In the genomic region with DNA sequence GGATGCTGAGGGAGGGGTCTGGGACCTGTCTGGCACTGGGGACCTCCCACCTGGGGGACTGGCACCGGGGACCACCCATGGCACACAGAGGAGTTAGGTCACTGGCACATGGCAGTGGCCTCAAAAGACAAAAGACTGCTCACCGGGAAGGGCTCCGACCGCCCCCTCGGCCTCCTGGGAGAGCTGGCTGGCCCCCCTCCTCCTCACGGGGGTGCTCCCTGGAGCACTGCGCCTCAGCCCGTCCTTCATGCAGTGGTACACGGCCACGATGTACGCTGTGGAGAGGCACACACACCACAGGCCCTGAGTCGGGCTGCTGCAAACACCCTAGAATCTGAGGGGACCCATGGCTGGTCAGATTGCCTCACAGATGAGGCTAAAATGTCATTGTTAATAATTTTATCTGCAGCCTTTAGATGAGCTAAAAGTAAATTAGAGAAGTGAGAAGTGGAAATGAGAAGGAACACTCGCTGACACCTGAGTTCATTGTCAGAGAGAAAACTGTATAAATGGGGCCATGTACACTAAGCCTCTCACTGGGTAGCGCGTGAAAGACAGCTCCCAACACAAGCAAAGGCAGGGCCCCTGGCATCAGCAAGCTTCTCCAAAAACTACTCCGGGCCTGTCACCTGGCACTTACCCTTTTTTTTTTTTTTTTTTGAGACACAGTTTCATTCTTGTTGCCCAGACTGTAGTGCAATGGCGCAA, we compare ENCODE assay signal across 18 cellular contexts. TPM values are rescaled to one million over a fixed set of nuclear protein-coding genes. Genes with fewer than 3 reads are reported as not detected.
DNase-seq lines count a peak whose midpoint lies in the region; ATAC-seq and TF ChIP-seq lines count a peak whose summit lies in the region.
"Had no signal": no experiment of that assay in that cellular context is flagged by ENCODE, and none has a peak within 500 bp of the region (broad histone marks: within the 10 kb centered on the region; RNA-seq: fewer than 3 reads in every experiment).

No MANE protein-coding gene starts in this region.

- intact Hi-C loops in OCI-LY7 (cut with micrococcal nuclease; ENCODE audit: unreplicated experiment) (loop anchor here (1.0 to 2.0 kb wide), 4 partner anchors 18 to 187 kb away; no protein-coding TSS in a partner anchor), spleen (cut with DNase I; ENCODE audit: low total_unique reads) (no loop called here)

- POLR2A ChIA-PET in OCI-LY7 (lab: Charles Lee), result interaction anchor here (0.6 to 2.9 kb wide), 10 partner anchors 11 to 406 kb away, joined by 3 to 20 read pairs (median 3); no protein-coding TSS in a partner anchor

- H3K79me2 ChIP-seq in OCI-LY7 (ENCODE audit: insufficient read depth, low read depth, low read length), result no peaks in the 10 kb centered on the region

- ATAC-seq in GM19395 (IDR thresholded peaks at IDR 0.05; ENCODE audit: unreplicated experiment) (peak; percentile 81), HG02981 (IDR thresholded peaks at IDR 0.05; ENCODE audit: unreplicated experiment) (no peak), GM21526 (IDR thresholded peaks at IDR 0.05; ENCODE audit: low FRiP score, unreplicated experiment) (no peak)
- ATAC-seq: A549, Panc1 had no signal

- TF ChIP-seq POLR2A in spleen (IDR thresholded peaks at IDR 0.05), result no peak

- H3K27me3 ChIP-seq in spleen (replicated peaks in 1 of 7), result no peaks in the 10 kb centered on the region

- peaks cover 91% of the 10 kb centered on the region for H3K36me3 ChIP-seq in OCI-LY7 (ENCODE audit: insufficient read depth, low read length)
- peaks cover 2 to 100% (median 88%) of the 10 kb centered on the region in 6 donors for H3K36me3 ChIP-seq in spleen

- CTCF ChIA-PET in OCI-LY7 (lab: Charles Lee; ENCODE audit: unreplicated experiment), result interaction anchor here (0.6 to 1.4 kb wide), 3 partner anchors 12 to 23 kb away, joined by 3 read pairs; no protein-coding TSS in a partner anchor

- H3K9me3 ChIP-seq in OCI-LY7 (ENCODE audit: low read length) (no peaks in the 10 kb centered on the region), spleen (no peaks in the 10 kb centered on the region)
- H3K9me3 ChIP-seq: A549, HAP-1 had no signal

- peak overlapping the region; percentile 63 for H3K4me2 ChIP-seq in OCI-LY7 (ENCODE audit: low read length)
- H3K4me2 ChIP-seq: A549, KMS-11 had no signal

- DNase-seq in OCI-LY7 (ENCODE audit: low spot score) (peak; percentile 89), iPS-NIHi7 (ENCODE audit: extremely low spot score) (peak; percentile 6), spleen (peak; percentile 5), cerebellar nuclear complex (lab: John Stamatoyannopoulos, UW) (no peak)
- DNase-seq: DND-41, NCI-H1092, NCI-H146, NCI-H2081 treated with DMSO at 0.1 percent for 48 hours, NCI-H524 had no signal

- no TSS peak for BruUV-seq in OCI-LY7 (replicated peaks; lab: Mats Ljungman, UMichigan)

- peak overlapping the region; percentile 100 for H3K27ac ChIP-seq in OCI-LY7 (ENCODE audit: low read depth, low read length, poor library complexity, severe bottlenecking)
- peak overlapping the region in 1 of 8 donors; percentile 34 for H3K27ac ChIP-seq in spleen
- H3K27ac ChIP-seq: A549, C4-2B, KMS-11 had no signal

- WGBS in spleen, 5 donors, result 75 to 88% (median 83%) methylated on average over 17 of the region's 17 CpGs

- peak overlapping the region; percentile 20 for H3K4me3 ChIP-seq in OCI-LY7 (ENCODE audit: low read depth, low read length, poor library complexity, severe bottlenecking)
- no peak overlapping the region for H3K4me3 ChIP-seq in spleen
- H3K4me3 ChIP-seq: A549, HAP-1 had no signal

- H3K9me2 ChIP-seq in OCI-LY7 (ENCODE audit: insufficient read depth, low read length), result no peaks in the 10 kb centered on the region

- H3K4me1 ChIP-seq in OCI-LY7 (ENCODE audit: insufficient read depth, low read length, poor library complexity, severe bottlenecking) (peaks cover 62% of the 10 kb centered on the region), spleen (no peaks in the 10 kb centered on the region)
- H3K4me1 ChIP-seq: A549, HAP-1 had no signal

- H4K20me1 ChIP-seq in OCI-LY7 (ENCODE audit: insufficient read depth, low read length), result no peaks in the 10 kb centered on the region

- no peak overlapping the region for H2AFZ ChIP-seq in OCI-LY7 (ENCODE audit: low read length)

- no peak for TF ChIP-seq CTCF in OCI-LY7 (conservative IDR thresholded peaks at IDR 0.05; ENCODE audit: low read length)
- no peak for TF ChIP-seq CTCF in spleen (IDR thresholded peaks at IDR 0.05 in 8 of 11, conservative IDR thresholded peaks at IDR 0.05 in 3 of 11)

RNA-seq across cellular contexts. Expression of gene P2RX2, which starts 14.1 kb away (rescaled TPM):
- total RNA-seq in OCI-LY7 (2014; rRNA removed; shearing (Covaris generic)), result not detected in 2 replicates
- total RNA-seq in OCI-LY7 (2022) (not detected in 2 replicates), spleen (1 to 10 TPM in 5 of 7 donors, under 1 TPM in 2; 0.77 to 3.0 (median 1.7) TPM)
- 1 to 10 TPM; 2.8 to 4.5 (median 2.9) TPM for polyA plus RNA-seq in spleen
- total RNA-seq: M059J had no signal
- polyA plus RNA-seq: A549 had no signal

RNA-seq across cellular contexts. Expression of gene LRCOL1, which starts 22.3 kb away (rescaled TPM):
- total RNA-seq in OCI-LY7 (2014; rRNA removed; shearing (Covaris generic)), result not detected in 2 replicates
- total RNA-seq in OCI-LY7 (2022), result not detected in 2 replicates
- 1 to 10 TPM in 1 of 7 donors, under 1 TPM in 4, not detected in 2; 0.54 to 4.1 (median 0.83) TPM for total RNA-seq in spleen
- polyA plus RNA-seq in spleen, result 1 to 10 TPM; 2.0 to 4.0 (median 3.8) TPM
- total RNA-seq: M059J had no signal
- polyA plus RNA-seq: A549 had no signal

RNA-seq across cellular contexts. Expression of gene POLE, which starts 54.5 kb away (rescaled TPM):
- total RNA-seq in OCI-LY7 (2014; rRNA removed; shearing (Covaris generic)), result 157 and 159 TPM in 2 replicates
- total RNA-seq in OCI-LY7 (2022) (230 and 255 TPM in 2 replicates), spleen (100 to 1,000 TPM in 3 of 7 donors, 10 to 100 TPM in 4; 70.1 to 122 (median 99.6) TPM)
- 10 to 100 TPM; 18.1 to 37.6 (median 30.4) TPM for polyA plus RNA-seq in spleen

RNA-seq across cellular contexts. Expression of gene PXMP2, which starts 54.7 kb away (rescaled TPM):
- total RNA-seq in OCI-LY7 (2014; rRNA removed; shearing (Covaris generic)), result 97.3 and 103 TPM in 2 replicates
- total RNA-seq in OCI-LY7 (2022), result 58.1 and 62.4 TPM in 2 replicates
- 10 to 100 TPM in 4 of 7 donors, 1 to 10 TPM in 3; 8.4 to 19.6 (median 10.0) TPM for total RNA-seq in spleen
- 10 to 100 TPM in 1 of 3 donors, 1 to 10 TPM in 2; 3.3 to 11.3 (median 7.7) TPM for polyA plus RNA-seq in spleen

Comparison
In these comparisons a context has a peak if more than half of its experiments do, and no peak if none do; other contexts are left out.
1. DNase-seq: peak in OCI-LY7 (single experiment), iPS-NIHi7 (single experiment) and spleen (single experiment); none in cerebellar nuclear complex (0 of 2).